ENCODE assay signal across 26 cellular contexts in the genomic region with DNA sequence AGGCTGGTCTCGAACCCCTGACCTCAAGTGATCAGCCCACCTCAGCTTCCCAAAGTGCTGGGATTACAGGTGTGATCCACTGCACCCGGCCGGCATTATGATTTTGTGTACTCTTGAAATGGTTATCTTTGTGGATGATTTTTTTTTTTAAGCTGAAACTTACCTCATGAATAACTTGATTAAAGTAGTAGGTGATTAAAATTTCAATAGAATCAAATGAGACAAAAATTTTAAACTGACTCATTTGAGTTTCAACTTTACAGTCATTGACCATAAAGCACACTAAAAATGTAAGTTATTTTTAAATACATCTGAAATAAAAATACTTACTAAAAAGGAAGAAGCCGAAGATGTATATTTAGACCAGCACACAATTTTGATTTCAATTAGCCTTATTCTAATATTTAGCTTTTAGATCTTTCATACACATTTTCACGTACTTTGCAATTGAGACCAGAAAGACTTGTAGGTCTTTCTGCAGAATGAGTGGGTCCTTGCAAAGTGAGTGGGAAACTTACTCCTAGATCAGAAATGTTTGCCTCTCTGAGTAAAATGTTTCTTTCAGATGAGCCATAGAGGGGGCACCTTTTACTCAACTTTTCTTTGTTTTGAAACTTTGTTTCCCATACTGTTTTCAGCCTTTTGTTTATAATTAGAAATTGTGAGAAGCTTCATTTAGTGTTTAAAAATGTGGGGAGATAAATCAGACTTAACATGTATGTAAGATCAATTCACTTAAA.
"Had no signal": no experiment of that assay in that cellular context is flagged by ENCODE, and none has a peak within 500 bp of the region (broad histone marks: within the 10 kb centered on the region; RNA-seq: fewer than 3 reads in every experiment).

No MANE protein-coding gene starts in this region.

- H3K9me3 ChIP-seq: heart right ventricle, testis, uterus had no signal

- H3K9me3 Mint-ChIP-seq: activated B cell treated with CpG ODN at 0.5 μM for 24 hours; activated naive CD4-positive, alpha-beta T cell treated with anti-CD3 and anti-CD28 coated beads, Interleukin-2, amount 50 U/mL, for 72 hours; brain; dendritic cell treated with granulocyte-macrophage colony-stimulating factor and Interleukin-4, amounts not matched to agents 40 ng/mL and 50 ng/mL, for 4 days had no signal

- H3K4me3 ChIP-seq: heart right ventricle, testis, uterus had no signal

- H3K27ac ChIP-seq: heart right ventricle, testis, uterus had no signal

- ATAC-seq: heart right ventricle; sciatic nerve; stimulated activated naive B cell treated with anti-CD40 and anti-IgM and Interleukin-4, amounts not matched to agents 10 μg/mL and 1 μg/mL and 100 μg/mL, for 72 hours had no signal

- H3K36me3 ChIP-seq: uterus had no signal

- H3K4me3 Mint-ChIP-seq: activated B cell treated with CpG ODN at 0.5 μM for 24 hours; brain; dendritic cell treated with granulocyte-macrophage colony-stimulating factor and Interleukin-4, amounts not matched to agents 40 ng/mL and 50 ng/mL, for 4 days; stimulated activated naive B cell treated with anti-CD40 and anti-IgM and Interleukin-4, amounts not matched to agents 10 μg/mL and 1 μg/mL and 100 μg/mL, for 72 hours had no signal

- H3K27ac Mint-ChIP-seq: activated B cell treated with CpG ODN at 0.5 μM for 24 hours; brain; dendritic cell treated with granulocyte-macrophage colony-stimulating factor and Interleukin-4, amounts not matched to agents 40 ng/mL and 50 ng/mL, for 4 days; stimulated activated naive B cell treated with anti-CD40 and anti-IgM and Interleukin-4, amounts not matched to agents 10 μg/mL and 1 μg/mL and 100 μg/mL, for 72 hours had no signal

- H3K4me1 ChIP-seq: heart right ventricle, testis, uterus had no signal

- DNase-seq: activated B cell treated with CpG ODN at 0.5 μM for 24 hours; activated CD4-positive, alpha-beta T cell treated with anti-CD3 and anti-CD28 coated beads for 4 hours; activated CD8-positive, alpha-beta memory T cell treated with anti-CD3 and anti-CD28 coated beads for 24 hours; activated CD8-positive, alpha-beta memory T cell treated with anti-CD3 and anti-CD28 coated beads, Interleukin-2, amount 50 U/mL, for 4 hours; aorta; caudate nucleus; effector CD4-positive, alpha-beta T cell; erythroblast; foreskin fibroblast; heart right ventricle; islet precursor cell; left colon; mesenchymal stem cell; occipital lobe; posterior cingulate gyrus; small intestine; stimulated activated CD4-positive, alpha-beta T cell treated with anti-CD3 and anti-CD28 coated beads, Interleukin-15, amount 100 ng/mL, for 24 hours; stimulated activated naive B cell treated with anti-CD40 and anti-IgM and Interleukin-4, amounts not matched to agents 10 μg/mL and 1 μg/mL and 100 μg/mL, for 72 hours; T-helper 1 cell; testis; trophoblast cell; uterus had no signal

- H3K27me3 ChIP-seq: heart right ventricle, testis, uterus had no signal

- H3K4me1 Mint-ChIP-seq: activated B cell treated with CpG ODN at 0.5 μM for 24 hours; brain; stimulated activated naive B cell treated with anti-CD40 and anti-IgM and Interleukin-4, amounts not matched to agents 10 μg/mL and 1 μg/mL and 100 μg/mL, for 72 hours had no signal

- H3K27me3 Mint-ChIP-seq: activated B cell treated with CpG ODN at 0.5 μM for 24 hours; brain; dendritic cell treated with granulocyte-macrophage colony-stimulating factor and Interleukin-4, amounts not matched to agents 40 ng/mL and 50 ng/mL, for 4 days; stimulated activated naive B cell treated with anti-CD40 and anti-IgM and Interleukin-4, amounts not matched to agents 10 μg/mL and 1 μg/mL and 100 μg/mL, for 72 hours had no signal
